25 cellular contexts compared by ENCODE assay signal in genomic region chr4:142818476-142818875, GRCh38. TPM values are rescaled to one million over a fixed set of nuclear protein-coding genes. Genes with fewer than 3 reads are reported as not detected.
DNase-seq lines count a peak whose midpoint lies in the region; ATAC-seq and TF ChIP-seq lines count a peak whose summit lies in the region.
"Had no signal": no experiment of that assay in that cellular context is flagged by ENCODE, and none has a peak within 500 bp of the region (broad histone marks: within the 10 kb centered on the region; RNA-seq: fewer than 3 reads in every experiment).

No MANE protein-coding gene starts in this region.

- TF ChIP-seq EP300 in upper lobe of left lung (IDR thresholded peaks at IDR 0.05): no peak

- no peaks in the 10 kb centered on the region for H3K27me3 ChIP-seq in GM23248 (replicated peaks; ENCODE audit: insufficient read depth)
- no peaks in the 10 kb centered on the region for H3K27me3 ChIP-seq in SJCRH30
- no peaks in the 10 kb centered on the region for H3K27me3 ChIP-seq in upper lobe of left lung
- H3K27me3 ChIP-seq: gastroesophageal sphincter, ovary, thyroid gland had no signal

- H3F3A ChIP-seq in GM23248 (ENCODE audit: insufficient read depth): peaks cover 35% of the 10 kb centered on the region

- H3K4me2 ChIP-seq in GM23248 (ENCODE audit: unreplicated experiment): peak overlapping the region; percentile 91

- peak overlapping the region; percentile 86 for H3K27ac ChIP-seq in GM23248
- H3K27ac ChIP-seq in SJCRH30: peak overlapping the region; percentile 73
- peak overlapping the region in 3 of 4 donors; percentile 11 to 30 (median 28) for H3K27ac ChIP-seq in upper lobe of left lung
- H3K27ac ChIP-seq: ovary, thyroid gland had no signal

- 97 to 99% methylated on average over 4 of the region's 4 CpGs for WGBS in GM23248 (ENCODE audit: low coverage in 1 of 2, low lambda C conversion rate in 2 of 2, missing lambda C conversion rate in 2 of 2), 2 experiments
- WGBS in upper lobe of left lung, 2 donors: 80 to 90% methylated on average over 4 of the region's 4 CpGs

- peaks cover 25% of the 10 kb centered on the region for H3K79me2 ChIP-seq in GM23248 (ENCODE audit: insufficient read depth)

- no peak for TF ChIP-seq CTCF in fibroblast of mammary gland (conservative IDR thresholded peaks at IDR 0.05; ENCODE audit: control insufficient read depth, insufficient read depth, low read depth, low read length)
- TF ChIP-seq CTCF in upper lobe of left lung (IDR thresholded peaks at IDR 0.05): no peak

- in situ Hi-C loops in GM23248 (cut with MboI): no loop called here

- peak overlapping the region; percentile 65; the same call in 1 of the 2 replicates for H3K4me3 ChIP-seq in GM23248
- peak overlapping the region; percentile 34 for H3K4me3 ChIP-seq in SJCRH30
- no peak overlapping the region for H3K4me3 ChIP-seq in fibroblast of mammary gland (ENCODE audit: control insufficient read depth, low read depth, low read length)
- H3K4me3 ChIP-seq in upper lobe of left lung: no peak overlapping the region
- H3K4me3 ChIP-seq: gastroesophageal sphincter, ovary, thyroid gland had no signal

- intact Hi-C loops in posterior cingulate gyrus (cut with DNase I): no loop called here

- no peaks in the 10 kb centered on the region for H3K9me2 ChIP-seq in GM23248 (ENCODE audit: insufficient read depth)

- no peaks in the 10 kb centered on the region for H3K36me3 ChIP-seq in GM23248 (ENCODE audit: low read depth)
- H3K36me3 ChIP-seq in SJCRH30: no peaks in the 10 kb centered on the region
- H3K36me3 ChIP-seq in upper lobe of left lung: no peaks in the 10 kb centered on the region
- H3K36me3 ChIP-seq: gastroesophageal sphincter, ovary, thyroid gland had no signal

- H3K4me1 ChIP-seq in GM23248 (ENCODE audit: insufficient read depth) (peaks cover 42% of the 10 kb centered on the region), SJCRH30 (peaks cover 28% of the 10 kb centered on the region), upper lobe of left lung (no peaks in the 10 kb centered on the region)
- H3K4me1 ChIP-seq: thyroid gland had no signal

- H2AFZ ChIP-seq in GM23248: 0 out of 2 replicates have a peak overlapping the region, but pooled peaks have one; percentile 25

- DNase-seq in GM23248: no peak
- peak; percentile 60 to 66 for DNase-seq in SJCRH30
- peak; percentile 5 for DNase-seq in fibroblast of mammary gland (ENCODE audit: low read depth)
- no peak for DNase-seq in upper lobe of left lung
- no peak for DNase-seq in posterior cingulate gyrus
- DNase-seq in HPDE6-E6E7 (ENCODE audit: extremely low spot score): no peak
- DNase-seq: activated gamma-delta T cell; CD8-positive, alpha-beta T cell; cortex of kidney; DMS53; hypothalamus; MM.1S; NCI-H1417 treated with DMSO at 0.1 percent for 48 hours; NCI-H82; ovary; stimulated activated CD4-positive, alpha-beta T cell treated with anti-CD3 and anti-CD28 coated beads, Interleukin-12 subunit alpha, Interleukin-12 subunit beta, amount 100 ng/mL, for 4 hours; stimulated activated naive CD4-positive, alpha-beta T cell treated with Interleukin-2 at 50 U/mL for 16 hours; thyroid gland had no signal

- H3K9ac ChIP-seq in GM23248: peak overlapping the region; percentile 67

- H3K9me3 ChIP-seq in GM23248 (ENCODE audit: low read depth) (no peaks in the 10 kb centered on the region), SJCRH30 (replicated peaks) (no peaks in the 10 kb centered on the region), upper lobe of left lung (no peaks in the 10 kb centered on the region)
- H3K9me3 ChIP-seq: gastroesophageal sphincter, ovary, thyroid gland had no signal

- no peak for TF ChIP-seq POLR2A in upper lobe of left lung (IDR thresholded peaks at IDR 0.05)

- H4K20me1 ChIP-seq in GM23248 (ENCODE audit: insufficient read depth): no peaks in the 10 kb centered on the region

- no peak for ATAC-seq in upper lobe of left lung (ENCODE audit: low FRiP score in 2 of 2)
- no peak for ATAC-seq in GM19455 (IDR thresholded peaks at IDR 0.05; ENCODE audit: unreplicated experiment)
- ATAC-seq: activated CD4-positive, CD25-positive, alpha-beta regulatory T cell treated with anti-CD3 and anti-CD28 coated beads, Interleukin-2, amount 50 U/mL, for 24 hours; CD8-positive, alpha-beta T cell; esophagus mucosa; gastroesophageal sphincter; left lobe of liver; natural killer cell treated with Interleukin-12 subunit alpha and Interleukin-12 subunit beta and Interleukin-15 and Interleukin-18, amount 100 ng/mL, for 72 hours; Right ventricle myocardium inferior had no signal

RNA-seq across cellular contexts. Expression of gene INPP4B, which starts 27.6 kb away (rescaled TPM):
- total RNA-seq in GM23248 (2014; rRNA removed; shearing (Covaris generic)): 27.5 and 39.2 TPM in 2 replicates
- 20.3 TPM in 2 replicates for polyA plus RNA-seq in GM23248 (2016; fragmentation: Nextera tagmentation; extraction: Ambion mirVana)
- 20.9 and 25.2 TPM in 2 replicates for total RNA-seq in SJCRH30 (2014; rRNA removed; shearing (Covaris generic))
- 10 to 100 TPM in 3 of 6 donors, 1 to 10 TPM in 3; 4.7 to 31.4 (median 10.4) TPM for total RNA-seq in upper lobe of left lung

Comparison
In these comparisons a context has a peak if more than half of its experiments do, and no peak if none do; other contexts are left out.
1. DNase-seq: peak in SJCRH30 (2 of 2) and fibroblast of mammary gland (single experiment); none in GM23248 (single experiment), upper lobe of left lung (0 of 2), posterior cingulate gyrus (0 of 10) and HPDE6-E6E7 (single experiment).
2. H3K27ac ChIP-seq: peak in every context shown above with its lines; median percentile 86 in GM23248; 73 in SJCRH30; 28 in upper lobe of left lung.
3. H3K4me3 ChIP-seq: peak in GM23248 (single experiment) and SJCRH30 (single experiment); none in fibroblast of mammary gland (single experiment) and upper lobe of left lung (0 of 4).